Comparison of ENCODE assay signal across 17 cellular contexts in genomic region chr13:112840472-112841302, GRCh38.
DNase-seq lines count a peak whose midpoint lies in the region; ATAC-seq and TF ChIP-seq lines count a peak whose summit lies in the region.
"Had no signal": no experiment of that assay in that cellular context is flagged by ENCODE, and none has a peak within 500 bp of the region (broad histone marks: within the 10 kb centered on the region; RNA-seq: fewer than 3 reads in every experiment).

No MANE protein-coding gene starts in this region.

- H3K4me2 ChIP-seq in H9 (ENCODE audit: insufficient read depth, insufficient read length, low read length) = no peak overlapping the region

- no peaks in the 10 kb centered on the region for H3K27me3 Mint-ChIP-seq in H9 (ENCODE audit: low read depth)
- H3K27me3 Mint-ChIP-seq: B cell; CD4-positive, alpha-beta T cell had no signal

- H3K9me3 Mint-ChIP-seq in H9 = no peaks in the 10 kb centered on the region
- H3K9me3 Mint-ChIP-seq: CD4-positive, alpha-beta T cell had no signal

- no peak overlapping the region for H2BK5ac ChIP-seq in H9 (ENCODE audit: insufficient read length, low read length)

- H2BK20ac ChIP-seq in H9 (ENCODE audit: low read depth, low read length, poor library complexity, severe bottlenecking) = no peak overlapping the region

- no peak overlapping the region for H3K9ac ChIP-seq in H9 (ENCODE audit: extremely low read depth, insufficient read length, low read length)

- H3K14ac ChIP-seq in H9 (ENCODE audit: insufficient read depth, low read length) = no peak overlapping the region

- H4K20me1 ChIP-seq in H9 (ENCODE audit: control insufficient read depth, insufficient read depth, insufficient read length) = no peaks in the 10 kb centered on the region

- no peak overlapping the region for H3K4ac ChIP-seq in H9 (ENCODE audit: low read depth, low read length)

- ATAC-seq in RWPE2 (ENCODE audit: low read depth) = no peak
- no peak for ATAC-seq in sciatic nerve
- ATAC-seq in HG03039 (IDR thresholded peaks at IDR 0.05; ENCODE audit: unreplicated experiment) = no peak
- ATAC-seq: GM12878 had no signal

- H3K36me3 ChIP-seq in RWPE2 (ENCODE audit: low read depth) = peaks cover 3% of the 10 kb centered on the region; the same call in 1 of the 2 replicates

- H3K56ac ChIP-seq in H9 (ENCODE audit: insufficient read length, low read depth, low read length) = no peak overlapping the region

- no peak overlapping the region for H4K5ac ChIP-seq in H9 (ENCODE audit: insufficient read length, low read depth, low read length)

- no peak overlapping the region for H4K91ac ChIP-seq in H9 (ENCODE audit: insufficient read length, low read depth, low read length)

- H3K27ac ChIP-seq in H9 (ENCODE audit: insufficient read length, low read depth, low read length) (no peak overlapping the region), RWPE2 (ENCODE audit: poor library complexity, severe bottlenecking) (no peak overlapping the region)
- H3K27ac ChIP-seq: HL-60 had no signal

- H3K23me2 ChIP-seq in H9 (ENCODE audit: insufficient read length, low read depth, low read length, poor library complexity, severe bottlenecking) = no peaks in the 10 kb centered on the region

- no peak overlapping the region for H2AK5ac ChIP-seq in H9 (ENCODE audit: insufficient read length, low read length)

- no peak overlapping the region for H3K18ac ChIP-seq in H9 (ENCODE audit: insufficient read length, low read depth, low read length)

- H2BK120ac ChIP-seq in H9 (ENCODE audit: low read depth, low read length, poor library complexity, severe bottlenecking) = no peak overlapping the region

- no peak overlapping the region for H4K8ac ChIP-seq in H9 (replicated peaks; ENCODE audit: insufficient read length, low read depth, low read length)

- WGBS in H9 (ENCODE audit: extremely low coverage, insufficient read length, low lambda C conversion rate) = no CpG with 5 or more reads among the region's 34 CpGs

- no peaks in the 10 kb centered on the region for H3K79me1 ChIP-seq in H9 (ENCODE audit: insufficient read depth, low read depth, low read length, poor library complexity, severe bottlenecking)

- peaks cover 27 to 57% (median 53%) of the 10 kb centered on the region in 3 experiments; a peak in 6 of 7 replicates for H3K36me3 Mint-ChIP-seq in H9 (ENCODE audit: insufficient read depth in 1 of 3, low read depth in 3 of 3)

- H3K4me3 ChIP-seq in RWPE2 (ENCODE audit: severe bottlenecking) = no peak overlapping the region
- H3K4me3 ChIP-seq: GM12878 had no signal

- H3K9me3 ChIP-seq in H9 (ENCODE audit: control insufficient read depth, low read depth, low read length) (no peaks in the 10 kb centered on the region), RWPE2 (ENCODE audit: severe bottlenecking) (no peaks in the 10 kb centered on the region)

- H3K79me2 ChIP-seq in H9 (ENCODE audit: insufficient read depth, low read length) = no peaks in the 10 kb centered on the region

- DNase-seq in H9 (peak; percentile 20), RWPE2 (ENCODE audit: low spot score) (peak; percentile 38), mesenteric fat pad (ENCODE audit: low spot score) (peak; percentile 78), sciatic nerve (ENCODE audit: low spot score) (peak; percentile 59), GM19238 (ENCODE audit: insufficient read length, low spot score) (no peak), NOMO-1 treated with dmso at 0.1 percent for 144 hours (lab: John Stamatoyannopoulos, UW; ENCODE audit: unreplicated experiment) (no peak)
- no peak for DNase-seq in activated CD4-positive, alpha-beta T cell treated with anti-CD3 and anti-CD28 coated beads for 4 hours
- DNase-seq: C1 segment of cervical spinal cord, Calu3, DMS 273 treated with DMSO at 0.1 percent for 48 hours, HCEC 1CT, HFFc6 had no signal

- no peak overlapping the region for H2AFZ ChIP-seq in H9 (ENCODE audit: low read length)

- H3K27ac Mint-ChIP-seq in H9 = 0 out of 7 replicates have a peak overlapping the region, but pooled peaks of 1 of the 3 experiments have one; percentile 39
- H3K27ac Mint-ChIP-seq: B cell; CD4-positive, alpha-beta T cell; HFFc6 had no signal

- TF ChIP-seq CTCF in H9 (conservative IDR thresholded peaks at IDR 0.05) (no peak), RWPE2 (IDR thresholded peaks at IDR 0.05; ENCODE audit: poor library complexity, severe bottlenecking) (no peak)

- no peak overlapping the region for H3K23ac ChIP-seq in H9 (ENCODE audit: insufficient read length, low read depth, low read length)

- no peaks in the 10 kb centered on the region for H3K4me1 ChIP-seq in H9 (ENCODE audit: insufficient read depth, low read length)
- H3K4me1 ChIP-seq in RWPE2 (ENCODE audit: insufficient read depth, poor library complexity, severe bottlenecking) = no peaks in the 10 kb centered on the region

- no peak overlapping the region for H3K4me3 Mint-ChIP-seq in H9
- H3K4me3 Mint-ChIP-seq: B cell; CD4-positive, alpha-beta T cell; HFFc6 had no signal

- intact Hi-C loops in sciatic nerve (cut with DNase I) = no loop called here

- H3K27me3 ChIP-seq in H9 (ENCODE audit: insufficient read depth, low read length) = no peaks in the 10 kb centered on the region
- H3K27me3 ChIP-seq in RWPE2 (ENCODE audit: insufficient read depth, poor library complexity, severe bottlenecking) = no peaks in the 10 kb centered on the region

- no peak overlapping the region for H2BK15ac ChIP-seq in H9 (ENCODE audit: low read depth, low read length)

- H3K4me1 Mint-ChIP-seq in H9 = peaks cover 4 to 8% of the 10 kb centered on the region in 2 experiments; a peak in 3 of 4 replicates
- H3K4me1 Mint-ChIP-seq: B cell had no signal

- H2BK12ac ChIP-seq in H9 (ENCODE audit: insufficient read length, low read depth, low read length) = no peak overlapping the region

- H3T11ph ChIP-seq in H9 (ENCODE audit: low read length) = no peak overlapping the region

Comparison
In these comparisons a context has a peak if more than half of its experiments do, and no peak if none do; other contexts are left out.
1. DNase-seq: peak in H9 (single experiment), RWPE2 (single experiment), mesenteric fat pad (single experiment) and sciatic nerve (single experiment); none in activated CD4-positive, alpha-beta T cell treated with anti-CD3 and anti-CD28 coated beads for 4 hours (0 of 2), GM19238 (single experiment) and NOMO-1 treated with dmso at 0.1 percent for 144 hours (single experiment).